ENCODE assay signal across 18 cellular contexts in the genomic region with DNA sequence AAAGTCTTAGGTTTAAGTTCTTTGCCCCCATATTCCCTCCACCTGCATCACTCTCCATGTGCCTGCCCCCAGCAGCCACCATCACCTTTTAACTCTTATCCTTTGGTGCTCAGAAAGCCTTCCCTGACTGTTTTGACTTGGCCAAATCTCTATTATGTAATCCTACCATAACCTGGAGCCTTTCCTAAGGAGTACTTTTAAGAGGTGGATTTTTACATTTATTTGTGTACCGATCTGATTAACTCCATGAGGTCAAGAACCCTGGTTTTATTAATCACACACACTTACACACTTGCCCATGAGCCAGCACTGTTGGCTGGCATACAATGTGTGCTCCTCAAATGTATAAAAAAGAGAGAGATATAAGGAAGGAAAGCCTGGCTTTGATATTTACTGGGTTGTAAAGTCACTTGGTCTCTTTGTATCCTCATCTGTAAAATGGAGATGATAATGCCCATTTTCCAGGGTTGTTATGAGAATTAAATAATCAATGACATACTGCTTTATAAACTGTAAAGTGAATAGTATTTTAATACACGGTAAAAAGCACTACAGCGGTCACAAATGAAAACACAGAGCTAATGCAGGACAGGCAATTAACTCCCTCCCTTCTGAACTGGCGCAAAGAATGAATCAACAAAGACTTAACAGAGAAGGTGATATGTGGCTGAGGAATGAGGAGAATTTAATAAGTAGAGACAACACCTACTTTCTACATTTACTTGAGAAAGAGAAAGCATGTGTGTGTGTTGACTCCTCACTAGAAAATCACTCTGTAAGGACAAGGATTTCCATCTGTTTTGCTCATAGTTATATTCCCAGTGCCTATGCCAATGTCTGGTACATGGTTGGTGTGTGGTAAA. TPM values are rescaled to one million over a fixed set of nuclear protein-coding genes. Genes with fewer than 3 reads are reported as not detected.
DNase-seq lines count a peak whose midpoint lies in the region; FAIRE-seq and TF ChIP-seq lines count a peak whose summit lies in the region.
"Had no signal": no experiment of that assay in that cellular context is flagged by ENCODE, and none has a peak within 500 bp of the region (broad histone marks: within the 10 kb centered on the region; RNA-seq: fewer than 3 reads in every experiment).

No MANE protein-coding gene starts in this region.

- no peaks in the 10 kb centered on the region for H3K79me2 ChIP-seq in smooth muscle cell (ENCODE audit: low read depth)

- WGBS in prostate gland, result 25% methylated on average over 4 of the region's 4 CpGs
- 65% methylated on average over 4 of the region's 4 CpGs for WGBS in smooth muscle cell (ENCODE audit: low lambda C conversion rate)

- TF ChIP-seq CTCF in Caco-2 (IDR thresholded peaks at IDR 0.05; ENCODE audit: insufficient read depth in 1 of 2, low read depth in 1 of 2, low read length in 1 of 2, severe bottlenecking in 1 of 2, unreplicated experiment in 1 of 2) (no peak), prostate gland (IDR thresholded peaks at IDR 0.05) (no peak), smooth muscle cell (IDR thresholded peaks at IDR 0.05; ENCODE audit: borderline replicate concordance, insufficient read depth, poor library complexity, severe bottlenecking) (no peak)

- H3K27me3 ChIP-seq in Caco-2 (replicated peaks; ENCODE audit: control insufficient read depth, insufficient read depth, low read length) (no peaks in the 10 kb centered on the region), prostate gland (replicated peaks; ENCODE audit: insufficient read depth) (peaks cover 4% of the 10 kb centered on the region), smooth muscle cell (ENCODE audit: low read depth) (no peaks in the 10 kb centered on the region)

- H3K27me3 Mint-ChIP-seq in Caco-2 (ENCODE audit: insufficient read depth, unreplicated experiment), result no peaks in the 10 kb centered on the region

- H3K27ac Mint-ChIP-seq in Caco-2 (ENCODE audit: unreplicated experiment), result peak overlapping the region; percentile 5

- no peaks in the 10 kb centered on the region for H3K9me3 ChIP-seq in Caco-2
- H3K9me3 ChIP-seq in prostate gland, result no peaks in the 10 kb centered on the region
- no peaks in the 10 kb centered on the region for H3K9me3 ChIP-seq in smooth muscle cell (replicated peaks; ENCODE audit: low read depth)

- H3K27ac ChIP-seq in epithelial cell of prostate, result no peak overlapping the region
- H3K27ac ChIP-seq in prostate gland, result no peak overlapping the region
- no peak overlapping the region for H3K27ac ChIP-seq in smooth muscle cell (ENCODE audit: low read depth)

- H3K9ac ChIP-seq in smooth muscle cell (ENCODE audit: low read depth), result no peak overlapping the region

- peaks cover 21% of the 10 kb centered on the region for H3K4me1 Mint-ChIP-seq in Caco-2 (ENCODE audit: low read depth, unreplicated experiment)

- no TSS peak for BruUV-seq in Caco-2 (replicated peaks; lab: Mats Ljungman, UMichigan)

- no peak for TF ChIP-seq POLR2A in prostate gland (IDR thresholded peaks at IDR 0.05)

- no peak overlapping the region for H3K4me2 ChIP-seq in smooth muscle cell

- peaks cover 4% of the 10 kb centered on the region; the same call in 1 of the 2 replicates for H3K4me1 ChIP-seq in Caco-2
- H3K4me1 ChIP-seq in prostate gland (replicated peaks), result no peaks in the 10 kb centered on the region
- no peaks in the 10 kb centered on the region for H3K4me1 ChIP-seq in smooth muscle cell (ENCODE audit: low read depth)

- H4K20me1 ChIP-seq in smooth muscle cell (ENCODE audit: low read depth), result no peaks in the 10 kb centered on the region

- no peaks in the 10 kb centered on the region for H3K36me3 Mint-ChIP-seq in Caco-2 (ENCODE audit: insufficient read depth, unreplicated experiment)

- no peak overlapping the region for H3K4me3 ChIP-seq in Caco-2 (ENCODE audit: low read depth, low read length)
- H3K4me3 ChIP-seq in prostate gland, result no peak overlapping the region
- no peak overlapping the region for H3K4me3 ChIP-seq in smooth muscle cell
- H3K4me3 ChIP-seq: GM12878 had no signal

- H3F3A ChIP-seq in smooth muscle cell (ENCODE audit: low read depth), result no peaks in the 10 kb centered on the region

- no peaks in the 10 kb centered on the region for H3K36me3 ChIP-seq in Caco-2 (ENCODE audit: control insufficient read depth, insufficient read depth, low read length)
- H3K36me3 ChIP-seq in prostate gland, result no peaks in the 10 kb centered on the region
- no peaks in the 10 kb centered on the region for H3K36me3 ChIP-seq in smooth muscle cell (ENCODE audit: low read depth)

- CTCF ChIA-PET in Caco-2 (lab: Charles Lee), result no interaction called here

- intact Hi-C loops in Caco-2 (cut with micrococcal nuclease; ENCODE audit: unreplicated experiment) (no loop called here), prostate gland (cut with DNase I) (no loop called here), posterior vena cava (cut with DNase I) (no loop called here)

- POLR2A ChIA-PET in Caco-2 (lab: Charles Lee), result no interaction called here

- DNase-seq in Caco-2 (no peak), NCI-H460 (ENCODE audit: extremely low read depth, low read depth) (peak; percentile 11), epithelial cell of prostate (ENCODE audit: low read depth, low spot score) (peak; percentile 0), prostate gland (ENCODE audit: low spot score) (peak; percentile 10), RCC 7860 (ENCODE audit: low spot score) (no peak), smooth muscle cell (lab: John Stamatoyannopoulos, UW; ENCODE audit: unreplicated experiment) (no peak), posterior vena cava (ENCODE audit: low spot score) (no peak)
- DNase-seq in activated T-cell treated with anti-CD3 and anti-CD28 coated beads, Interleukin-2, amount 50 U/mL, for 1 hour, result no peak
- DNase-seq: AML-193, DMS79, MV-4-11, NCI-H446 treated with DMSO at 0.1 percent for 48 hours, NCI-H774, SIG-M5 had no signal

- H3K9me3 Mint-ChIP-seq in Caco-2 (ENCODE audit: unreplicated experiment), result no peaks in the 10 kb centered on the region

- H3K4me3 Mint-ChIP-seq in Caco-2 (ENCODE audit: unreplicated experiment), result no peak overlapping the region

- FAIRE-seq in RCC 7860 (lab: Jason Lieb, UNC), result no peak
- FAIRE-seq: GM12878, GM18507, HTR-8/SVneo had no signal

- no peak overlapping the region for H2AFZ ChIP-seq in smooth muscle cell (ENCODE audit: low read depth)

RNA-seq across cellular contexts. Expression of a gene that starts 45.4 kb away (rescaled TPM):
- 1.2 and 1.4 TPM in 2 replicates for total RNA-seq in Caco-2 (2022)
- not detected in 2 replicates for total RNA-seq in NCI-H460 (2014; rRNA removed; shearing (Covaris generic))
- not detected in 2 replicates for polyA plus RNA-seq in NCI-H460 (2014; cell fraction: nucleus; rRNA removed)
- total RNA-seq in prostate gland, result 1 to 10 TPM in 1 of 2 donors, not detected in 1; 2.0 TPM
- 0.27 and 2.4 TPM in 2 replicates for total RNA-seq in smooth muscle cell
- polyA plus RNA-seq in smooth muscle cell, result 0.46 and 0.50 TPM in 2 replicates
- under 1 TPM; 0.14 to 0.33 TPM for total RNA-seq in posterior vena cava
- total RNA-seq: G401 had no signal

Comparison
In these comparisons a context has a peak if more than half of its experiments do, and no peak if none do; other contexts are left out.
1. DNase-seq: peak in NCI-H460 (single experiment), epithelial cell of prostate (single experiment) and prostate gland (single experiment); none in Caco-2 (0 of 2), RCC 7860 (single experiment), smooth muscle cell (single experiment), posterior vena cava (single experiment) and activated T-cell treated with anti-CD3 and anti-CD28 coated beads, Interleukin-2, amount 50 U/mL, for 1 hour (single experiment).